Comparison of ENCODE assay signal across 1 cellular context in the genomic region with DNA sequence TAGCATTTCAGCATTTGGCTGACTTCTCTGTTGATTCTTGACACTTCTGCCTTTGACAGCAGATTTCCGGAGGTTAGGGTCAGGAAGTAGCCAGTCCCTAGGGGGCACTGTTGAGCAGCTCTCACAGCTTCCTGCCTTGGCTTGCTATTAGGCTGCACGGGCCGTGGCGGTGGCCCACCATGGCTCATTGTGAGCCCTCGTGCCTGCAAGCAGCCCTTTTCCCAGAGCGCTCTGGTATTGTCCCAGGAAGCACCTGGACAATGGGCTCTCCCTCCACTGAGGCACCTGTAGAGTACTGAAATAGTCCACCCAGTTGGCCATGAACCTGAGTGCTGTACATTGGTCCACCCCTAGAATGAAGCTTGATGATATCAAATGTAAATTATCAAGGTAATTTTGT.
TF ChIP-seq lines count a peak whose summit lies in the region.

No MANE protein-coding gene starts in this region.

TF ChIP-seq in H1, 55 proteins besides CTCF, POLR2A, EP300 and RAD21 (continued from another document):
- TF ChIP-seq, protein P1, sequence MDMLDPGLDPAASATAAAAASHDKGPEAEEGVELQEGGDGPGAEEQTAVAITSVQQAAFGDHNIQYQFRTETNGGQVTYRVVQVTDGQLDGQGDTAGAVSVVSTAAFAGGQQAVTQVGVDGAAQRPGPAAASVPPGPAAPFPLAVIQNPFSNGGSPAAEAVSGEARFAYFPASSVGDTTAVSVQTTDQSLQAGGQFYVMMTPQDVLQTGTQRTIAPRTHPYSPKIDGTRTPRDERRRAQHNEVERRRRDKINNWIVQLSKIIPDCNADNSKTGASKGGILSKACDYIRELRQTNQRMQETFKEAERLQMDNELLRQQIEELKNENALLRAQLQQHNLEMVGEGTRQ (IDR thresholded peaks at IDR 0.05; ENCODE audit: low read length): 0 out of 2 replicates have a peak, but pooled peaks have one; percentile 27
- TF ChIP-seq GABPA (IDR thresholded peaks at IDR 0.05; ENCODE audit: borderline replicate concordance, insufficient read depth, low read length): peak; percentile 38; the same call in 1 of the 2 replicates
- no peak for TF ChIP-seq KDM1A (IDR thresholded peaks at IDR 0.05; ENCODE audit: borderline replicate concordance, low read length)
